1 cellular context compared by ENCODE assay signal in genomic region chr16:21203155-21203797, GRCh38.
A peak's percentile ranks its signal among the peaks of the same experiment; 100 is the strongest.
TF ChIP-seq lines count a peak whose summit lies in the region.

No MANE protein-coding gene starts in this region.

TF ChIP-seq in K562, 482 proteins besides CTCF, POLR2A, EP300 and RAD21 (continued from another document):
- TF ChIP-seq PKNOX1 (IDR thresholded peaks at IDR 0.05) = no peak
- no peak for TF ChIP-seq TFE3 (CRISPR knock-in tag; IDR thresholded peaks at IDR 0.05)
- no peak for TF ChIP-seq ZNF311 (CRISPR knock-in tag; IDR thresholded peaks at IDR 0.05)
- no peak for TF ChIP-seq SRSF3 (IDR thresholded peaks at IDR 0.05; ENCODE audit: insufficient read depth, low read length)
- peak; percentile 50; the same call in 1 of the 2 replicates for TF ChIP-seq CTBP1 (IDR thresholded peaks at IDR 0.05; ENCODE audit: borderline replicate concordance)
- no peak for TF ChIP-seq RBM39 (optimal IDR thresholded peaks at IDR 0.05; ENCODE audit: low read depth, low read length)
- TF ChIP-seq ZNF668 (CRISPR knock-in tag; IDR thresholded peaks at IDR 0.05) = no peak
- no peak for TF ChIP-seq CGGBP1 (CRISPR knock-in tag; IDR thresholded peaks at IDR 0.05)
- TF ChIP-seq RBM14 (IDR thresholded peaks at IDR 0.05; ENCODE audit: borderline replicate concordance, insufficient read depth, low read depth, low read length) = no peak
- no peak for TF ChIP-seq SMARCA4 (IDR thresholded peaks at IDR 0.05)
- no peak for TF ChIP-seq HNRNPUL1 (IDR thresholded peaks at IDR 0.05; ENCODE audit: low read length)
- no peak for TF ChIP-seq NELFE (IDR thresholded peaks at IDR 0.05; ENCODE audit: insufficient read depth, insufficient read length)
- no peak for TF ChIP-seq HDAC8 (tag; IDR thresholded peaks at IDR 0.05)
- TF ChIP-seq CEBPG (CRISPR knock-in tag; IDR thresholded peaks at IDR 0.05) = no peak
- TF ChIP-seq CEBPG (tag; conservative IDR thresholded peaks at IDR 0.05 in 1 of 2, IDR thresholded peaks at IDR 0.05 in 1 of 2) = peak; percentile 72 to 83; a peak in 3 of 4 replicates
- TF ChIP-seq SNAPC5 (CRISPR knock-in tag; IDR thresholded peaks at IDR 0.05) = no peak
- TF ChIP-seq YY1 (IDR thresholded peaks at IDR 0.05; ENCODE audit: borderline replicate concordance in 1 of 3, control insufficient read depth in 1 of 3, extremely low read depth in 1 of 3, insufficient read depth in 3 of 3, insufficient read length in 1 of 3, insufficient replicate concordance in 2 of 3, low read depth in 1 of 3, low read length in 2 of 3) = no peak
- TF ChIP-seq CREM (IDR thresholded peaks at IDR 0.05; ENCODE audit: low read depth) = no peak
- no peak for TF ChIP-seq ZFP1 (CRISPR knock-in tag; IDR thresholded peaks at IDR 0.05)
- no peak for TF ChIP-seq ZNF408 (CRISPR knock-in tag; IDR thresholded peaks at IDR 0.05; ENCODE audit: low read depth)
- no peak for TF ChIP-seq DIDO1 (tag; IDR thresholded peaks at IDR 0.05; ENCODE audit: low read depth)
- no peak for TF ChIP-seq SIRT6 (IDR thresholded peaks at IDR 0.05; ENCODE audit: low read depth, low read length)
- TF ChIP-seq ARID3B (CRISPR knock-in tag; IDR thresholded peaks at IDR 0.05; ENCODE audit: borderline replicate concordance) = no peak
- no peak for TF ChIP-seq PBX2 (CRISPR knock-in tag; IDR thresholded peaks at IDR 0.05; ENCODE audit: low read depth)
- TF ChIP-seq PBX2 (tag; conservative IDR thresholded peaks at IDR 0.05; ENCODE audit: low read depth) = peak; percentile 78
- no peak for TF ChIP-seq ZNF407 (IDR thresholded peaks at IDR 0.05; ENCODE audit: low read depth)
- no peak for TF ChIP-seq POLR2B (IDR thresholded peaks at IDR 0.05; ENCODE audit: low read depth, partially characterized antibody)
- TF ChIP-seq NR0B1 (IDR thresholded peaks at IDR 0.05; ENCODE audit: partially characterized antibody) = no peak
- no peak for TF ChIP-seq NR3C1 (CRISPR knock-in tag; IDR thresholded peaks at IDR 0.05)
